ENCODE assay signal across 1 cellular context in genomic region chr1:9234223-9235122, GRCh38.
TF ChIP-seq lines count a peak whose summit lies in the region.

H6PD (plus strand) TSS chr1:9234774; CDS start chr1:9244935, 10,161 bp downstream.

TF ChIP-seq in HepG2, 621 proteins besides CTCF, POLR2A, EP300 and RAD21 (continued from another document and continues in another):
- TF ChIP-seq, protein P1, sequence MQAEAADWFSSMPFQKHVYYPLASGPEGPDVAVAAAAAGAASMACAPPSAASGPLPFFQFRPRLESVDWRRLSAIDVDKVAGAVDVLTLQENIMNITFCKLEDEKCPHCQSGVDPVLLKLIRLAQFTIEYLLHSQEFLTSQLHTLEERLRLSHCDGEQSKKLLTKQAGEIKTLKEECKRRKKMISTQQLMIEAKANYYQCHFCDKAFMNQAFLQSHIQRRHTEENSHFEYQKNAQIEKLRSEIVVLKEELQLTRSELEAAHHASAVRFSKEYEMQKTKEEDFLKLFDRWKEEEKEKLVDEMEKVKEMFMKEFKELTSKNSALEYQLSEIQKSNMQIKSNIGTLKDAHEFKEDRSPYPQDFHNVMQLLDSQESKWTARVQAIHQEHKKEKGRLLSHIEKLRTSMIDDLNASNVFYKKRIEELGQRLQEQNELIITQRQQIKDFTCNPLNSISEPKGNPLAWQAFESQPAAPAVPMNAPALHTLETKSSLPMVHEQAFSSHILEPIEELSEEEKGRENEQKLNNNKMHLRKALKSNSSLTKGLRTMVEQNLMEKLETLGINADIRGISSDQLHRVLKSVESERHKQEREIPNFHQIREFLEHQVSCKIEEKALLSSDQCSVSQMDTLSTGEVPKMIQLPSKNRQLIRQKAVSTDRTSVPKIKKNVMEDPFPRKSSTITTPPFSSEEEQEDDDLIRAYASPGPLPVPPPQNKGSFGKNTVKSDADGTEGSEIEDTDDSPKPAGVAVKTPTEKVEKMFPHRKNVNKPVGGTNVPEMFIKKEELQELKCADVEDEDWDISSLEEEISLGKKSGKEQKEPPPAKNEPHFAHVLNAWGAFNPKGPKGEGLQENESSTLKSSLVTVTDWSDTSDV (CRISPR knock-in tag; IDR thresholded peaks at IDR 0.05), result no peak
- TF ChIP-seq SMAD3 (CRISPR knock-in tag; IDR thresholded peaks at IDR 0.05) (peak; percentile 78; the same call in 1 of the 2 replicates), NCOA2 (CRISPR knock-in tag; IDR thresholded peaks at IDR 0.05) (peak; percentile 21; the same call in 1 of the 2 replicates), ZNF20 (CRISPR knock-in tag; IDR thresholded peaks at IDR 0.05) (no peak), ZNF746 (CRISPR knock-in tag; IDR thresholded peaks at IDR 0.05) (peak; percentile 30), ZFP37 (CRISPR knock-in tag; IDR thresholded peaks at IDR 0.05; ENCODE audit: borderline replicate concordance) (no peak), TRIM22 (IDR thresholded peaks at IDR 0.05) (no peak), HHEX (CRISPR knock-in tag; IDR thresholded peaks at IDR 0.05) (no peak), ZNF30 (CRISPR knock-in tag; IDR thresholded peaks at IDR 0.05) (no peak), NFYC (CRISPR knock-in tag; IDR thresholded peaks at IDR 0.05) (no peak), SUZ12 (IDR thresholded peaks at IDR 0.05; ENCODE audit: low read depth, low read length) (no peak), ZNF691 (CRISPR knock-in tag; IDR thresholded peaks at IDR 0.05; ENCODE audit: borderline replicate concordance, low read depth) (peak; percentile 68), ZNF33A (CRISPR knock-in tag; IDR thresholded peaks at IDR 0.05; ENCODE audit: borderline replicate concordance) (no peak), ZSCAN31 (CRISPR knock-in tag; IDR thresholded peaks at IDR 0.05; ENCODE audit: low read depth) (peak; percentile 50), NBN (conservative IDR thresholded peaks at IDR 0.05) (no peak), ETV5 (CRISPR knock-in tag; IDR thresholded peaks at IDR 0.05; ENCODE audit: borderline replicate concordance) (peak; percentile 80; the same call in 1 of the 2 replicates), PAX8 (CRISPR knock-in tag; IDR thresholded peaks at IDR 0.05; ENCODE audit: borderline replicate concordance) (peak; percentile 71; the same call in 1 of the 2 replicates), THAP11 (CRISPR knock-in tag; IDR thresholded peaks at IDR 0.05) (peak; percentile 62), ZBTB20 (CRISPR knock-in tag; IDR thresholded peaks at IDR 0.05; ENCODE audit: borderline replicate concordance, low read depth) (no peak), WIZ (CRISPR knock-in tag; IDR thresholded peaks at IDR 0.05) (no peak), CBX2 (IDR thresholded peaks at IDR 0.05; ENCODE audit: low read depth, low read length) (no peak), CBX2 (CRISPR knock-in tag; IDR thresholded peaks at IDR 0.05; ENCODE audit: low read depth) (no peak), NR2C2 (CRISPR knock-in tag; IDR thresholded peaks at IDR 0.05; ENCODE audit: borderline replicate concordance) (peak; percentile 46; the same call in 1 of the 2 replicates), ZNF619 (CRISPR knock-in tag; IDR thresholded peaks at IDR 0.05) (peak; percentile 58; the same call in 1 of the 2 replicates), ZNF879 (CRISPR knock-in tag; IDR thresholded peaks at IDR 0.05) (no peak), ZNF329 (CRISPR knock-in tag; IDR thresholded peaks at IDR 0.05; ENCODE audit: low read depth) (0 out of 2 replicates have a peak, but pooled peaks have one; percentile 46), EED (CRISPR knock-in tag; IDR thresholded peaks at IDR 0.05) (no peak), ZSCAN29 (CRISPR knock-in tag; conservative IDR thresholded peaks at IDR 0.05) (no peak), XRCC5 (optimal IDR thresholded peaks at IDR 0.05; ENCODE audit: low read length) (peak; percentile 82), ZNF574 (CRISPR knock-in tag; IDR thresholded peaks at IDR 0.05) (peak; percentile 80), JARID2 (CRISPR knock-in tag; IDR thresholded peaks at IDR 0.05; ENCODE audit: insufficient replicate concordance) (no peak), RELA (CRISPR knock-in tag; IDR thresholded peaks at IDR 0.05) (no peak), FOXO1 (CRISPR knock-in tag; IDR thresholded peaks at IDR 0.05) (no peak), ZNF577 (CRISPR knock-in tag; IDR thresholded peaks at IDR 0.05; ENCODE audit: borderline replicate concordance, low read depth) (no peak), ZNF839 (CRISPR knock-in tag; IDR thresholded peaks at IDR 0.05; ENCODE audit: borderline replicate concordance) (0 out of 2 replicates have a peak, but pooled peaks have one; percentile 48), TCF12 (IDR thresholded peaks at IDR 0.05) (no peak), TCF12 (CRISPR knock-in tag; IDR thresholded peaks at IDR 0.05) (0 out of 2 replicates have a peak, but pooled peaks have one; percentile 51), CREB1 (IDR thresholded peaks at IDR 0.05) (no peak), CREB1 (CRISPR knock-in tag; IDR thresholded peaks at IDR 0.05) (peak; percentile 67; the same call in 1 of the 2 replicates), SOX6 (IDR thresholded peaks at IDR 0.05) (no peak), SOX6 (CRISPR knock-in tag; IDR thresholded peaks at IDR 0.05) (peak; percentile 77), STAT5B (CRISPR knock-in tag; IDR thresholded peaks at IDR 0.05) (no peak), NR2F1 (CRISPR knock-in tag; IDR thresholded peaks at IDR 0.05) (peak in 1 of 2 experiments; percentile 82; a peak in 2 of 4 replicates), DPF2 (CRISPR knock-in tag; IDR thresholded peaks at IDR 0.05; ENCODE audit: borderline replicate concordance, low read depth) (peak; percentile 38; the same call in 1 of the 2 replicates), MED1 (CRISPR knock-in tag; IDR thresholded peaks at IDR 0.05) (peak; percentile 74)
- TF ChIP-seq, protein P2, sequence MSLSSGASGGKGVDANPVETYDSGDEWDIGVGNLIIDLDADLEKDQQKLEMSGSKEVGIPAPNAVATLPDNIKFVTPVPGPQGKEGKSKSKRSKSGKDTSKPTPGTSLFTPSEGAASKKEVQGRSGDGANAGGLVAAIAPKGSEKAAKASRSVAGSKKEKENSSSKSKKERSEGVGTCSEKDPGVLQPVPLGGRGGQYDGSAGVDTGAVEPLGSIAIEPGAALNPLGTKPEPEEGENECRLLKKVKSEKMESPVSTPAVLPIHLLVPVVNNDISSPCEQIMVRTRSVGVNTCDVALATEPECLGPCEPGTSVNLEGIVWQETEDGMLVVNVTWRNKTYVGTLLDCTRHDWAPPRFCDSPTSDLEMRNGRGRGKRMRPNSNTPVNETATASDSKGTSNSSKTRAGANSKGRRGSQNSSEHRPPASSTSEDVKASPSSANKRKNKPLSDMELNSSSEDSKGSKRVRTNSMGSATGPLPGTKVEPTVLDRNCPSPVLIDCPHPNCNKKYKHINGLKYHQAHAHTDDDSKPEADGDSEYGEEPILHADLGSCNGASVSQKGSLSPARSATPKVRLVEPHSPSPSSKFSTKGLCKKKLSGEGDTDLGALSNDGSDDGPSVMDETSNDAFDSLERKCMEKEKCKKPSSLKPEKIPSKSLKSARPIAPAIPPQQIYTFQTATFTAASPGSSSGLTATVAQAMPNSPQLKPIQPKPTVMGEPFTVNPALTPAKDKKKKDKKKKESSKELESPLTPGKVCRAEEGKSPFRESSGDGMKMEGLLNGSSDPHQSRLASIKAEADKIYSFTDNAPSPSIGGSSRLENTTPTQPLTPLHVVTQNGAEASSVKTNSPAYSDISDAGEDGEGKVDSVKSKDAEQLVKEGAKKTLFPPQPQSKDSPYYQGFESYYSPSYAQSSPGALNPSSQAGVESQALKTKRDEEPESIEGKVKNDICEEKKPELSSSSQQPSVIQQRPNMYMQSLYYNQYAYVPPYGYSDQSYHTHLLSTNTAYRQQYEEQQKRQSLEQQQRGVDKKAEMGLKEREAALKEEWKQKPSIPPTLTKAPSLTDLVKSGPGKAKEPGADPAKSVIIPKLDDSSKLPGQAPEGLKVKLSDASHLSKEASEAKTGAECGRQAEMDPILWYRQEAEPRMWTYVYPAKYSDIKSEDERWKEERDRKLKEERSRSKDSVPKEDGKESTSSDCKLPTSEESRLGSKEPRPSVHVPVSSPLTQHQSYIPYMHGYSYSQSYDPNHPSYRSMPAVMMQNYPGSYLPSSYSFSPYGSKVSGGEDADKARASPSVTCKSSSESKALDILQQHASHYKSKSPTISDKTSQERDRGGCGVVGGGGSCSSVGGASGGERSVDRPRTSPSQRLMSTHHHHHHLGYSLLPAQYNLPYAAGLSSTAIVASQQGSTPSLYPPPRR (CRISPR knock-in tag; IDR thresholded peaks at IDR 0.05; ENCODE audit: borderline replicate concordance), result peak; percentile 76
- TF ChIP-seq, protein P3, sequence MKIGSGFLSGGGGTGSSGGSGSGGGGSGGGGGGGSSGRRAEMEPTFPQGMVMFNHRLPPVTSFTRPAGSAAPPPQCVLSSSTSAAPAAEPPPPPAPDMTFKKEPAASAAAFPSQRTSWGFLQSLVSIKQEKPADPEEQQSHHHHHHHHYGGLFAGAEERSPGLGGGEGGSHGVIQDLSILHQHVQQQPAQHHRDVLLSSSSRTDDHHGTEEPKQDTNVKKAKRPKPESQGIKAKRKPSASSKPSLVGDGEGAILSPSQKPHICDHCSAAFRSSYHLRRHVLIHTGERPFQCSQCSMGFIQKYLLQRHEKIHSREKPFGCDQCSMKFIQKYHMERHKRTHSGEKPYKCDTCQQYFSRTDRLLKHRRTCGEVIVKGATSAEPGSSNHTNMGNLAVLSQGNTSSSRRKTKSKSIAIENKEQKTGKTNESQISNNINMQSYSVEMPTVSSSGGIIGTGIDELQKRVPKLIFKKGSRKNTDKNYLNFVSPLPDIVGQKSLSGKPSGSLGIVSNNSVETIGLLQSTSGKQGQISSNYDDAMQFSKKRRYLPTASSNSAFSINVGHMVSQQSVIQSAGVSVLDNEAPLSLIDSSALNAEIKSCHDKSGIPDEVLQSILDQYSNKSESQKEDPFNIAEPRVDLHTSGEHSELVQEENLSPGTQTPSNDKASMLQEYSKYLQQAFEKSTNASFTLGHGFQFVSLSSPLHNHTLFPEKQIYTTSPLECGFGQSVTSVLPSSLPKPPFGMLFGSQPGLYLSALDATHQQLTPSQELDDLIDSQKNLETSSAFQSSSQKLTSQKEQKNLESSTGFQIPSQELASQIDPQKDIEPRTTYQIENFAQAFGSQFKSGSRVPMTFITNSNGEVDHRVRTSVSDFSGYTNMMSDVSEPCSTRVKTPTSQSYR (CRISPR knock-in tag; IDR thresholded peaks at IDR 0.05; ENCODE audit: borderline replicate concordance), result peak; percentile 13; the same call in 1 of the 2 replicates
- TF ChIP-seq, protein P4, sequence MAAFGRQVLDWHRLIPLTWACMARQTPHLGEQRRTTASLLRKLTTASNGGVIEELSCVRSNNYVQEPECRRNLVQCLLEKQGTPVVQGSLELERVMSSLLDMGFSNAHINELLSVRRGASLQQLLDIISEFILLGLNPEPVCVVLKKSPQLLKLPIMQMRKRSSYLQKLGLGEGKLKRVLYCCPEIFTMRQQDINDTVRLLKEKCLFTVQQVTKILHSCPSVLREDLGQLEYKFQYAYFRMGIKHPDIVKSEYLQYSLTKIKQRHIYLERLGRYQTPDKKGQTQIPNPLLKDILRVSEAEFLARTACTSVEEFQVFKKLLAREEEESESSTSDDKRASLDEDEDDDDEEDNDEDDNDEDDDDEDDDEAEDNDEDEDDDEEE (CRISPR knock-in tag; IDR thresholded peaks at IDR 0.05), result peak; percentile 71; the same call in 1 of the 2 replicates
- TF ChIP-seq, protein P5, sequence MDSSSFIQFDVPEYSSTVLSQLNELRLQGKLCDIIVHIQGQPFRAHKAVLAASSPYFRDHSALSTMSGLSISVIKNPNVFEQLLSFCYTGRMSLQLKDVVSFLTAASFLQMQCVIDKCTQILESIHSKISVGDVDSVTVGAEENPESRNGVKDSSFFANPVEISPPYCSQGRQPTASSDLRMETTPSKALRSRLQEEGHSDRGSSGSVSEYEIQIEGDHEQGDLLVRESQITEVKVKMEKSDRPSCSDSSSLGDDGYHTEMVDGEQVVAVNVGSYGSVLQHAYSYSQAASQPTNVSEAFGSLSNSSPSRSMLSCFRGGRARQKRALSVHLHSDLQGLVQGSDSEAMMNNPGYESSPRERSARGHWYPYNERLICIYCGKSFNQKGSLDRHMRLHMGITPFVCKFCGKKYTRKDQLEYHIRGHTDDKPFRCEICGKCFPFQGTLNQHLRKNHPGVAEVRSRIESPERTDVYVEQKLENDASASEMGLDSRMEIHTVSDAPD (CRISPR knock-in tag; IDR thresholded peaks at IDR 0.05), result no peak
